Comparison of ENCODE assay signal across 18 cellular contexts in the genomic region with DNA sequence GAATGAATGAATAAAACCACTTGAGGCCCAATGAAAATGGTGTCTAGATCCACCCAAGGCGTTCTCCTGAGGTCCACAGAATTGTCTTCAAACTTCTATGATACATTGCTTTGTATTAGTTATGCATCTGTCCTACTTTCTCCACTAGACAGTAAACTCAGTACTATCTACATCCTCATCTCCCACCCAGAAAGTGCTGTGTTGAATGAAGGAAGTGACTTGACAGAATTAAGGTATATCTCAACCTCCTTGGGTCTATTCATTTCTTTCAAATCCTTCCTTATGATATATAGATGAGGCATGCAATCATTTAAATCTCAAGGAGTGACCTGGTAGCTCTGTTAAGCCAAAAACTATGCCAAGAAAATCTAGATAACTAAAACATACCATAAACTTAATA. TPM values are rescaled to one million over a fixed set of nuclear protein-coding genes. Genes with fewer than 3 reads are reported as not detected.
DNase-seq lines count a peak whose midpoint lies in the region; ATAC-seq, FAIRE-seq and TF ChIP-seq lines count a peak whose summit lies in the region.
"Had no signal": no experiment of that assay in that cellular context is flagged by ENCODE, and none has a peak within 500 bp of the region (broad histone marks: within the 10 kb centered on the region; RNA-seq: fewer than 3 reads in every experiment).

No MANE protein-coding gene starts in this region.

- H3F3A ChIP-seq in Loucy (ENCODE audit: low read depth): peaks cover 1% of the 10 kb centered on the region; the same call in 1 of the 2 replicates

- TF ChIP-seq RAD21 in GM12878 (IDR thresholded peaks at IDR 0.05; ENCODE audit: insufficient read depth, low read depth, low read length): no peak

- no peak for TF ChIP-seq CTCF in Loucy (conservative IDR thresholded peaks at IDR 0.05; ENCODE audit: low read length)
- no peak for TF ChIP-seq CTCF in GM12878 (IDR thresholded peaks at IDR 0.05 in 2 of 3, conservative IDR thresholded peaks at IDR 0.05 in 1 of 3; ENCODE audit: control insufficient read depth in 2 of 3, extremely low read depth in 1 of 3, insufficient read depth in 1 of 3, low read depth in 3 of 3, low read length in 3 of 3)
- no peak for TF ChIP-seq CTCF in GM13976 (IDR thresholded peaks at IDR 0.05; ENCODE audit: borderline replicate concordance, control extremely low read depth, extremely low read depth, insufficient read depth, missing control alignments)
- no peak for TF ChIP-seq CTCF in tibial artery (IDR thresholded peaks at IDR 0.05)

- H3K79me2 ChIP-seq in Loucy (ENCODE audit: insufficient read depth, low read length) (no peaks in the 10 kb centered on the region), GM12878 (ENCODE audit: control insufficient read depth, insufficient read depth, low read length) (no peaks in the 10 kb centered on the region)

- POLR2A ChIA-PET in activated naive CD8-positive, alpha-beta T cell treated with anti-CD3 and anti-CD28 coated beads, Interleukin-2, amount 10 ng/mL, durations not matched to agents 7 days and 5 days (lab: Charles Lee): interaction anchor here (0.6 to 1.9 kb wide), 3 partner anchors 9 to 16 kb away, joined by 3 to 7 read pairs (median 5); a partner anchor contains a TSS
- POLR2A ChIA-PET in GM12878 (lab: Charles Lee): no interaction called here

- H3K36me3 Mint-ChIP-seq in activated naive CD8-positive, alpha-beta T cell treated with anti-CD3 and anti-CD28 coated beads, Interleukin-2, amount 10 ng/mL, durations not matched to agents 7 days and 5 days: peaks cover 29% of the 10 kb centered on the region
- H3K36me3 Mint-ChIP-seq in activated naive CD8-positive, alpha-beta T cell treated with anti-CD3 and anti-CD28 coated beads for 36 hours: peaks cover 20% of the 10 kb centered on the region

- in situ Hi-C loops in GM12878 (cut with MboI): no loop called here
- in situ Hi-C loops in GM13976 (cut with MboI; ENCODE audit: low sequenced_read_pairs, unreplicated experiment): no loop called here

- H4K20me1 ChIP-seq in Loucy (ENCODE audit: insufficient read depth, low read length, poor library complexity, severe bottlenecking): no peaks in the 10 kb centered on the region
- H4K20me1 ChIP-seq in GM12878 (ENCODE audit: control insufficient read depth, insufficient read depth): no peaks in the 10 kb centered on the region
- H4K20me1 ChIP-seq: BLaER1 treated with 17β-estradiol and CSF1 and Interleukin-3, amounts not matched to agents 10 nM and 100 nM had no signal

- RAD21 ChIA-PET in GM12878 (lab: Charles Lee; ENCODE audit: unreplicated experiment): no interaction called here

- H2AFZ ChIP-seq in Loucy (ENCODE audit: low read length): no peak overlapping the region
- no peak overlapping the region for H2AFZ ChIP-seq in GM12878 (ENCODE audit: control insufficient read depth, low read depth, low read length)

- H3K9ac ChIP-seq in Loucy (ENCODE audit: low read depth, low read length, poor library complexity, severe bottlenecking) (no peak overlapping the region), GM12878 (ENCODE audit: control insufficient read depth, insufficient read depth, low read length) (no peak overlapping the region)
- H3K9ac ChIP-seq: BLaER1 treated with 17β-estradiol and CSF1 and Interleukin-3, amounts not matched to agents 10 nM and 100 nM had no signal

- no peak overlapping the region for H3K4me3 Mint-ChIP-seq in activated naive CD8-positive, alpha-beta T cell treated with anti-CD3 and anti-CD28 coated beads, Interleukin-2, amount 10 ng/mL, durations not matched to agents 7 days and 5 days
- H3K4me3 Mint-ChIP-seq in activated naive CD8-positive, alpha-beta T cell treated with anti-CD3 and anti-CD28 coated beads for 36 hours: no peak overlapping the region
- H3K4me3 Mint-ChIP-seq: CD4-positive, CD25-positive, alpha-beta regulatory T cell had no signal

- H3K4me1 ChIP-seq in Loucy (ENCODE audit: insufficient read depth, low read length, poor library complexity, severe bottlenecking) (peaks cover 47% of the 10 kb centered on the region), GM12878 (ENCODE audit: control insufficient read depth, insufficient read depth, low read length) (no peaks in the 10 kb centered on the region), tibial artery (no peaks in the 10 kb centered on the region)
- H3K4me1 ChIP-seq: HAP-1 had no signal

- peaks cover 4% of the 10 kb centered on the region for H3K9me3 Mint-ChIP-seq in activated naive CD8-positive, alpha-beta T cell treated with anti-CD3 and anti-CD28 coated beads, Interleukin-2, amount 10 ng/mL, durations not matched to agents 7 days and 5 days
- peaks cover 2% of the 10 kb centered on the region for H3K9me3 Mint-ChIP-seq in activated naive CD8-positive, alpha-beta T cell treated with anti-CD3 and anti-CD28 coated beads for 36 hours
- H3K9me3 Mint-ChIP-seq: CD4-positive, CD25-positive, alpha-beta regulatory T cell had no signal

- FAIRE-seq in GM12878 (lab: Jason Lieb, UNC): peak; percentile 83
- FAIRE-seq: HepG2 had no signal

- peak overlapping the region; percentile 57 for H3K4me2 ChIP-seq in Loucy (ENCODE audit: low read depth, low read length, poor library complexity, severe bottlenecking)
- H3K4me2 ChIP-seq in GM12878 (ENCODE audit: control insufficient read depth, insufficient read depth): no peak overlapping the region
- H3K4me2 ChIP-seq: BLaER1 treated with 17β-estradiol and CSF1 and Interleukin-3, amounts not matched to agents 10 nM and 100 nM had no signal

- peak overlapping the region; percentile 15 for H3K27ac Mint-ChIP-seq in activated naive CD8-positive, alpha-beta T cell treated with anti-CD3 and anti-CD28 coated beads, Interleukin-2, amount 10 ng/mL, durations not matched to agents 7 days and 5 days
- no peak overlapping the region for H3K27ac Mint-ChIP-seq in activated naive CD8-positive, alpha-beta T cell treated with anti-CD3 and anti-CD28 coated beads for 36 hours

- no peaks in the 10 kb centered on the region for H3K9me3 ChIP-seq in Loucy (ENCODE audit: insufficient read depth, low read depth, low read length)
- H3K9me3 ChIP-seq in GM12878 (replicated peaks; ENCODE audit: control insufficient read depth, insufficient read depth, low read length): no peaks in the 10 kb centered on the region
- no peaks in the 10 kb centered on the region for H3K9me3 ChIP-seq in tibial artery
- H3K9me3 ChIP-seq: HAP-1 had no signal

- SMC1A ChIA-PET in GM12878 (lab: Charles Lee; ENCODE audit: uncharacterized antibody, unreplicated experiment): interaction anchor here (0.9 kb wide), 1 partner anchor 15 kb away, joined by 3 read pairs; no protein-coding TSS in a partner anchor

- no TSS peak for BruUV-seq in GM12878 (replicated peaks; lab: Mats Ljungman, UMichigan)

- H3K27me3 Mint-ChIP-seq in activated naive CD8-positive, alpha-beta T cell treated with anti-CD3 and anti-CD28 coated beads, Interleukin-2, amount 10 ng/mL, durations not matched to agents 7 days and 5 days: no peaks in the 10 kb centered on the region
- H3K27me3 Mint-ChIP-seq in activated naive CD8-positive, alpha-beta T cell treated with anti-CD3 and anti-CD28 coated beads for 36 hours: no peaks in the 10 kb centered on the region
- H3K27me3 Mint-ChIP-seq: CD4-positive, CD25-positive, alpha-beta regulatory T cell had no signal

- no peak for ATAC-seq in activated naive CD8-positive, alpha-beta T cell treated with anti-CD3 and anti-CD28 coated beads, Interleukin-2, amount 10 ng/mL, durations not matched to agents 7 days and 5 days (ENCODE audit: low read depth)
- ATAC-seq in GM12878: no peak
- ATAC-seq: HepG2 had no signal

- intact Hi-C loops in GM12878 (cut with micrococcal nuclease; ENCODE audit: unreplicated experiment): no loop called here
- intact Hi-C loops in tibial artery (cut with DNase I; ENCODE audit: low total_unique reads): no loop called here

- DNase-seq in activated naive CD8-positive, alpha-beta T cell treated with anti-CD3 and anti-CD28 coated beads, Interleukin-2, amount 10 ng/mL, durations not matched to agents 7 days and 5 days: no peak
- no peak for DNase-seq in activated naive CD8-positive, alpha-beta T cell treated with anti-CD3 and anti-CD28 coated beads for 36 hours
- DNase-seq in GM12878 (ENCODE audit: low read depth, low spot score) (no peak), GM13976 (ENCODE audit: low spot score) (no peak), tibial artery (no peak), kidney tubule cell (ENCODE audit: low spot score) (no peak)
- DNase-seq: ACHN; Calu3; CD4-positive, CD25-positive, alpha-beta regulatory T cell; DMS 273 treated with DMSO at 0.1 percent for 48 hours; GOT3 had no signal

- no peak for TF ChIP-seq EP300 in GM12878 (IDR thresholded peaks at IDR 0.05; ENCODE audit: borderline replicate concordance in 1 of 2, control insufficient read depth in 1 of 2, low read depth in 2 of 2, low read length in 2 of 2)

- H3K27me3 ChIP-seq in Loucy (ENCODE audit: insufficient read depth, low read length, poor library complexity, severe bottlenecking) (no peaks in the 10 kb centered on the region), GM12878 (replicated peaks in 1 of 2; ENCODE audit: control insufficient read depth in 2 of 2, insufficient read depth in 2 of 2, low read length in 1 of 2) (no peaks in the 10 kb centered on the region), tibial artery (no peaks in the 10 kb centered on the region)
- H3K27me3 ChIP-seq: BLaER1 treated with 17β-estradiol and CSF1 and Interleukin-3, amounts not matched to agents 10 nM and 100 nM had no signal

- 100% methylated on average over 1 of the region's 1 CpG for WGBS in GM12878 (ENCODE audit: insufficient coverage, insufficient replicate concordance, low lambda C conversion rate, missing lambda C conversion rate)

- H3K36me3 ChIP-seq in Loucy (ENCODE audit: insufficient read depth, low read length) (peaks cover 12% of the 10 kb centered on the region; the same call in 1 of the 2 replicates), GM12878 (ENCODE audit: control insufficient read depth in 2 of 2, insufficient read depth in 2 of 2, low read length in 1 of 2) (peaks cover 0 to 9% of the 10 kb centered on the region in 2 experiments; a peak in 1 of 4 replicates), tibial artery (peaks cover 20 to 35% (median 25%) of the 10 kb centered on the region in 3 donors)

- no peak for TF ChIP-seq POLR2A in GM12878 (IDR thresholded peaks at IDR 0.05; ENCODE audit: low read depth, low read length)

- H3K27ac ChIP-seq in GM12878 (ENCODE audit: control insufficient read depth, insufficient read depth): no peak overlapping the region
- no peak overlapping the region for H3K27ac ChIP-seq in tibial artery
- H3K27ac ChIP-seq: BLaER1 treated with 17β-estradiol and CSF1 and Interleukin-3, amounts not matched to agents 10 nM and 100 nM had no signal

- H3K4me3 ChIP-seq in Loucy (ENCODE audit: low read length, poor library complexity, severe bottlenecking): no peak overlapping the region
- H3K4me3 ChIP-seq in GM12878: no peak overlapping the region
- no peak overlapping the region for H3K4me3 ChIP-seq in tibial artery
- H3K4me3 ChIP-seq: BLaER1 treated with 17β-estradiol and CSF1 and Interleukin-3, amounts not matched to agents 10 nM and 100 nM; HAP-1 had no signal

- H3K4me1 Mint-ChIP-seq in activated naive CD8-positive, alpha-beta T cell treated with anti-CD3 and anti-CD28 coated beads, Interleukin-2, amount 10 ng/mL, durations not matched to agents 7 days and 5 days: peaks cover 28% of the 10 kb centered on the region
- H3K4me1 Mint-ChIP-seq in activated naive CD8-positive, alpha-beta T cell treated with anti-CD3 and anti-CD28 coated beads for 36 hours: peaks cover 28% of the 10 kb centered on the region

- H3K9me2 ChIP-seq in Loucy (replicated peaks; ENCODE audit: low read depth, low read length): no peaks in the 10 kb centered on the region

- CTCF ChIA-PET in GM12878 (lab: Yijun Ruan, JAX): interaction anchor here (0.5 to 0.8 kb wide), 2 partner anchors 9 to 851 kb away, joined by 3 to 4 read pairs; no protein-coding TSS in a partner anchor

RNA-seq across cellular contexts. Expression of a gene that starts 15.7 kb away (rescaled TPM):
- 10 to 100 TPM; 24.3 to 26.6 TPM for total RNA-seq in activated naive CD8-positive, alpha-beta T cell treated with anti-CD3 and anti-CD28 coated beads, Interleukin-2, amount 10 ng/mL, durations not matched to agents 7 days and 5 days
- 10 to 100 TPM; 20.5 to 21.4 TPM for total RNA-seq in activated naive CD8-positive, alpha-beta T cell treated with anti-CD3 and anti-CD28 coated beads for 36 hours
- 7.7 and 8.3 TPM in 2 replicates for total RNA-seq in GM12878 (2013; cell fraction: nucleolus; rRNA removed)
- 13.4 and 18.0 TPM in 2 replicates for total RNA-seq in GM12878 (2014; rRNA removed)
- total RNA-seq in GM12878 (2014; rRNA removed; fragmentation: Illumina TruSeq; extraction: Trizol): 18.4 and 19.8 TPM in 2 replicates
- 15.5 and 16.5 TPM in 2 replicates for total RNA-seq in GM12878 (2021)
- polyA plus RNA-seq in GM12878 (2011; ENCODE audit: low read depth): 9.6 TPM
- 13.1 and 17.1 TPM in 2 replicates for polyA plus RNA-seq in GM12878 (2011; rRNA removed)
- 6.9 and 8.1 TPM in 2 replicates for polyA plus RNA-seq in GM12878 (2011; cell fraction: cytosol; rRNA removed)
- 4.9 and 6.5 TPM in 2 replicates for polyA plus RNA-seq in GM12878 (2011; cell fraction: nucleus; rRNA removed)
- polyA plus RNA-seq in GM12878 (2012): 9.6 and 13.3 TPM in 2 replicates
- polyA plus RNA-seq in GM12878 (2014; fragmentation: Illumina TruSeq; extraction: Trizol): 12.3 and 13.0 TPM in 2 replicates
- 10 to 100 TPM; 15.9 to 20.9 TPM for polyA plus RNA-seq in GM12878 (2014; fragmentation: Nextera tagmentation; extraction: Ambion mirVana)
- 11.2 and 11.5 TPM in 2 replicates for polyA plus RNA-seq in GM12878 (2014; rRNA removed)
- 10 to 100 TPM; 17.1 to 18.0 TPM for polyA plus RNA-seq in GM12878 (2016; fragmentation: Nextera tagmentation; extraction: Ambion mirVana)
- polyA minus RNA-seq in GM12878 (2011; rRNA and poly(A)+ RNA removed): 11.2 and 14.5 TPM in 2 replicates
- 4.8 and 6.8 TPM in 2 replicates for polyA minus RNA-seq in GM12878 (2011; cell fraction: cytosol; rRNA and poly(A)+ RNA removed)
- 2.3 and 5.6 TPM in 2 replicates for polyA minus RNA-seq in GM12878 (2011; cell fraction: nucleus; rRNA and poly(A)+ RNA removed)

RNA-seq across cellular contexts. Expression of a gene that starts 44.2 kb away (rescaled TPM):
- total RNA-seq in activated naive CD8-positive, alpha-beta T cell treated with anti-CD3 and anti-CD28 coated beads, Interleukin-2, amount 10 ng/mL, durations not matched to agents 7 days and 5 days: not detected
- total RNA-seq in activated naive CD8-positive, alpha-beta T cell treated with anti-CD3 and anti-CD28 coated beads for 36 hours: not detected
- total RNA-seq in GM12878 (2013; cell fraction: nucleolus; rRNA removed): not detected in 2 replicates
- not detected in 2 replicates for total RNA-seq in GM12878 (2014; rRNA removed)
- total RNA-seq in GM12878 (2014; rRNA removed; fragmentation: Illumina TruSeq; extraction: Trizol): not detected in 2 replicates
- not detected in 2 replicates for total RNA-seq in GM12878 (2021)
- polyA plus RNA-seq in GM12878 (2011; ENCODE audit: low read depth): not detected
- not detected in 2 replicates for polyA plus RNA-seq in GM12878 (2011; rRNA removed)
- not detected in 2 replicates for polyA plus RNA-seq in GM12878 (2011; cell fraction: cytosol; rRNA removed)
- not detected in 2 replicates for polyA plus RNA-seq in GM12878 (2011; cell fraction: nucleus; rRNA removed)
- not detected in 2 replicates for polyA plus RNA-seq in GM12878 (2012)
- polyA plus RNA-seq in GM12878 (2014; fragmentation: Illumina TruSeq; extraction: Trizol): not detected in 2 replicates
- not detected for polyA plus RNA-seq in GM12878 (2014; fragmentation: Nextera tagmentation; extraction: Ambion mirVana)
- not detected in 2 replicates for polyA plus RNA-seq in GM12878 (2014; rRNA removed)
- not detected for polyA plus RNA-seq in GM12878 (2016; fragmentation: Nextera tagmentation; extraction: Ambion mirVana)
- not detected in 2 replicates for polyA minus RNA-seq in GM12878 (2011; rRNA and poly(A)+ RNA removed)
- polyA minus RNA-seq in GM12878 (2011; cell fraction: cytosol; rRNA and poly(A)+ RNA removed): not detected in 2 replicates
- not detected in 2 replicates for polyA minus RNA-seq in GM12878 (2011; cell fraction: nucleus; rRNA and poly(A)+ RNA removed)
- total RNA-seq: A172; Calu3; CD4-positive, CD25-positive, alpha-beta regulatory T cell; Daoy; HepG2; HT1080 had no signal
- polyA plus RNA-seq: HepG2 had no signal

RNA-seq across cellular contexts. Expression of a gene that starts 55.4 kb away (rescaled TPM):
- not detected for total RNA-seq in activated naive CD8-positive, alpha-beta T cell treated with anti-CD3 and anti-CD28 coated beads, Interleukin-2, amount 10 ng/mL, durations not matched to agents 7 days and 5 days
- total RNA-seq in activated naive CD8-positive, alpha-beta T cell treated with anti-CD3 and anti-CD28 coated beads for 36 hours: not detected
- total RNA-seq in GM12878 (2013; cell fraction: nucleolus; rRNA removed): not detected in 2 replicates
- not detected in 2 replicates for total RNA-seq in GM12878 (2014; rRNA removed)
- total RNA-seq in GM12878 (2014; rRNA removed; fragmentation: Illumina TruSeq; extraction: Trizol): not detected in 2 replicates
- total RNA-seq in GM12878 (2021): not detected in 2 replicates
- not detected for polyA plus RNA-seq in GM12878 (2011; ENCODE audit: low read depth)
- not detected in 2 replicates for polyA plus RNA-seq in GM12878 (2011; rRNA removed)
- not detected in 2 replicates for polyA plus RNA-seq in GM12878 (2011; cell fraction: cytosol; rRNA removed)
- polyA plus RNA-seq in GM12878 (2011; cell fraction: nucleus; rRNA removed): not detected in 2 replicates
- not detected in 2 replicates for polyA plus RNA-seq in GM12878 (2012)
- polyA plus RNA-seq in GM12878 (2014; fragmentation: Illumina TruSeq; extraction: Trizol): not detected in 2 replicates
- not detected for polyA plus RNA-seq in GM12878 (2014; fragmentation: Nextera tagmentation; extraction: Ambion mirVana)
- not detected in 2 replicates for polyA plus RNA-seq in GM12878 (2014; rRNA removed)
- polyA plus RNA-seq in GM12878 (2016; fragmentation: Nextera tagmentation; extraction: Ambion mirVana): not detected
- not detected in 2 replicates for polyA minus RNA-seq in GM12878 (2011; rRNA and poly(A)+ RNA removed)
- not detected in 2 replicates for polyA minus RNA-seq in GM12878 (2011; cell fraction: cytosol; rRNA and poly(A)+ RNA removed)
- polyA minus RNA-seq in GM12878 (2011; cell fraction: nucleus; rRNA and poly(A)+ RNA removed): not detected in 2 replicates
- total RNA-seq: A172; Calu3; CD4-positive, CD25-positive, alpha-beta regulatory T cell; Daoy; HepG2; HT1080 had no signal
- polyA plus RNA-seq: CD4-positive, CD25-positive, alpha-beta regulatory T cell; HepG2 had no signal
